ENCODE assay signal across 22 cellular contexts in the genomic region with DNA sequence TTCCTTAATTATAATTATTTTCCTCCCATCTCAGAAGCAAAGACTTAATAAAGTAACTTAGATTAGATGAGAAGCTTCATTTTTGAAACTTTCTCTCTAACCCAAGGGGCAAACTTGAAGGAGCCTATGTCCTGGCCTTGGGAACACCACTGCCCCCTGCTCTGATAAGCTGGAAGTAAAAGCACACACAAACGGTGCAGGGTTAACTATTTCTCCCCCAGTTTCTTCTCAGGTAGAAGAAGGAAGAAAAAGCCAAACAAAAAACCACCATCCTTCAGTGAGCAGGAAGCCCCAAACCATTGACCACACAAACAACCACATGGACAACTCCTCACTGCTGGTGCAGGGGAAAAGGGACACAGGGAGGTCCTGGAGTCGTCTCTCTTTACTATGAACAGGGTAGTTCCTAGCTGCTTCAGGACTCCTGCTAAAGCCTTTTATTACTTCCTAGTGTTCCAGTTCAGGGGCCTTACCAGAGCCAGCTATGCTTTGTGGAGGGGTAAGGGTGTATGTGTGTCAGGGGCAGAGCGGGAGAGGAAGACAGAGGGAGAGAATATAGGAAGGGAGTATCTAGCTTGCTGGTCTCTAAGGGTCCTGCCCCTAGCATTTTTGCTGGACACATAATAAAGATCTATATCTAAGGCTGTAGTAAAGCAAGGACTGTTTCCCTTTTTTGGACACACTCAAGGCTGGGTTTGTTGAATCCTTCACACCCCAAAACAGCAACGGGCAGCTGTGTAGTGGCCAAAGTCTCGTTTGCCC.
DNase-seq lines count a peak whose midpoint lies in the region; ATAC-seq, FAIRE-seq and TF ChIP-seq lines count a peak whose summit lies in the region.
"Had no signal": no experiment of that assay in that cellular context is flagged by ENCODE, and none has a peak within 500 bp of the region (broad histone marks: within the 10 kb centered on the region; RNA-seq: fewer than 3 reads in every experiment).

No MANE protein-coding gene starts in this region.

- ATAC-seq in WTC11: peak; percentile 38; the same call in 1 of the 2 replicates
- ATAC-seq: activated naive CD4-positive, alpha-beta T cell treated with anti-CD3 and anti-CD28 coated beads, Interleukin-2, amount 50 U/mL, for 72 hours; SK-N-SH treated with all-trans-retinoic acid at 6 μM for 48 hours had no signal

- H3K27me3 Mint-ChIP-seq in WTC11 (ENCODE audit: low read depth): no peaks in the 10 kb centered on the region
- H3K27me3 Mint-ChIP-seq: memory B cell had no signal

- no peak for TF ChIP-seq CTCF in WTC11 (IDR thresholded peaks at IDR 0.05)
- TF ChIP-seq CTCF in liver (IDR thresholded peaks at IDR 0.05; ENCODE audit: low read depth, low read length, missing input control): no peak
- no peak for TF ChIP-seq CTCF in thyroid gland (IDR thresholded peaks at IDR 0.05)
- TF ChIP-seq CTCF in OCI-LY7 (conservative IDR thresholded peaks at IDR 0.05; ENCODE audit: low read length): no peak

- TF ChIP-seq RAD21 in liver (IDR thresholded peaks at IDR 0.05): no peak

- H3K27me3 ChIP-seq in HUES6 (ENCODE audit: control insufficient read depth, insufficient read depth, low read length): no peaks in the 10 kb centered on the region
- no peaks in the 10 kb centered on the region for H3K27me3 ChIP-seq in liver (ENCODE audit: control insufficient read depth in 4 of 4, insufficient read depth in 4 of 4, low read length in 3 of 4)
- no peaks in the 10 kb centered on the region for H3K27me3 ChIP-seq in small intestine (ENCODE audit: control insufficient read depth in 2 of 2, insufficient read depth in 2 of 2, low read length in 2 of 2)
- H3K27me3 ChIP-seq in thyroid gland: no peaks in the 10 kb centered on the region
- H3K27me3 ChIP-seq: BE2C, brain microvascular endothelial cell, esophagus muscularis mucosa had no signal

- WGBS in liver: 37% methylated on average over 5 of the region's 5 CpGs
- WGBS in small intestine, 3 donors: 12 to 37% (median 26%) methylated on average over 5 of the region's 5 CpGs
- 45 to 65% methylated on average over 5 of the region's 5 CpGs for WGBS in thyroid gland, 2 donors

- H3K36me3 Mint-ChIP-seq in WTC11: no peaks in the 10 kb centered on the region
- H3K36me3 Mint-ChIP-seq: memory B cell had no signal

- intact Hi-C loops in thyroid gland (cut with DNase I): no loop called here
- intact Hi-C loops in OCI-LY7 (cut with micrococcal nuclease; ENCODE audit: unreplicated experiment): no loop called here

- H3K4me3 ChIP-seq in HUES6 (ENCODE audit: low read depth, low read length) (no peak overlapping the region), liver (ENCODE audit: low read depth in 1 of 3, low read length in 3 of 3) (no peak overlapping the region), small intestine (ENCODE audit: low read depth in 1 of 2, low read length in 2 of 2) (no peak overlapping the region), thyroid gland (replicated peaks in 1 of 3) (no peak overlapping the region), OCI-LY7 (ENCODE audit: low read depth, low read length, poor library complexity, severe bottlenecking) (no peak overlapping the region)
- H3K4me3 ChIP-seq: esophagus muscularis mucosa had no signal

- H3K79me2 ChIP-seq in OCI-LY7 (ENCODE audit: insufficient read depth, low read depth, low read length): no peaks in the 10 kb centered on the region

- no peak overlapping the region for H2AFZ ChIP-seq in OCI-LY7 (ENCODE audit: low read length)

- no peak overlapping the region for H3K4me3 Mint-ChIP-seq in WTC11
- H3K4me3 Mint-ChIP-seq: activated T-cell treated with anti-CD3 and anti-CD28 coated beads, Interleukin-2, amount 50 U/mL, for 24 hours; memory B cell had no signal

- BruUV-seq in OCI-LY7 (replicated peaks; lab: Mats Ljungman, UMichigan): no TSS peak

- H4K20me1 ChIP-seq in OCI-LY7 (ENCODE audit: insufficient read depth, low read length): no peaks in the 10 kb centered on the region

- H3K4me1 Mint-ChIP-seq in WTC11: peaks cover 69% of the 10 kb centered on the region

- POLR2A ChIA-PET in WTC11 (lab: Charles Lee) (no interaction called here), OCI-LY7 (lab: Charles Lee) (no interaction called here)

- no peak for TF ChIP-seq POLR2A in thyroid gland (IDR thresholded peaks at IDR 0.05)

- H3K27ac ChIP-seq in HUES6 (ENCODE audit: low read depth, low read length) (no peak overlapping the region), liver (ENCODE audit: low read depth in 1 of 2, low read length in 2 of 2) (peak overlapping the region; percentile 19 to 56), small intestine (ENCODE audit: low read depth in 1 of 2, low read length in 1 of 2) (peak overlapping the region; percentile 87 to 92), thyroid gland (no peak overlapping the region), OCI-LY7 (ENCODE audit: low read depth, low read length, poor library complexity, severe bottlenecking) (no peak overlapping the region)
- H3K27ac ChIP-seq: brain microvascular endothelial cell, esophagus muscularis mucosa had no signal

- no peaks in the 10 kb centered on the region for H3K9me3 Mint-ChIP-seq in WTC11
- H3K9me3 Mint-ChIP-seq: activated naive CD4-positive, alpha-beta T cell treated with anti-CD3 and anti-CD28 coated beads, Interleukin-2, amount 50 U/mL, for 72 hours; activated T-cell treated with anti-CD3 and anti-CD28 coated beads, Interleukin-2, amount 50 U/mL, for 24 hours; memory B cell had no signal

- no peaks in the 10 kb centered on the region for H3K9me2 ChIP-seq in OCI-LY7 (ENCODE audit: insufficient read depth, low read length)

- DNase-seq in WTC11 (ENCODE audit: low spot score): no peak
- peak; percentile 29 for DNase-seq in small intestine
- DNase-seq in thyroid gland: no peak
- DNase-seq in OCI-LY7 (ENCODE audit: low spot score): no peak
- no peak for DNase-seq in NCI-H1930 (lab: John Stamatoyannopoulos, UW)
- DNase-seq: activated CD4-positive, alpha-beta T cell treated with anti-CD3 and anti-CD28 coated beads, Interleukin-2, amount 50 U/mL, for 48 hours; activated T-cell treated with anti-CD3 and anti-CD28 coated beads, Interleukin-2, amount 50 U/mL, for 24 hours; BE2C; brain microvascular endothelial cell; GOT3; NCI-H2171 treated with DMSO at 0.1 percent for 48 hours; NCI-H82; stimulated activated CD4-positive, alpha-beta T cell treated with anti-CD3 and anti-CD28 coated beads, Interleukin-4, amount 100 ng/mL, for 24 hours had no signal

- H3K4me2 ChIP-seq in OCI-LY7 (ENCODE audit: low read length): no peak overlapping the region

- CTCF ChIA-PET in WTC11 (lab: Charles Lee) (interaction anchor here (0.7 to 3.5 kb wide), 10 partner anchors 9 to 168 kb away, joined by 3 to 17 read pairs (median 4); no protein-coding TSS in a partner anchor), OCI-LY7 (lab: Charles Lee; ENCODE audit: unreplicated experiment) (no interaction called here)

- H3K9me3 ChIP-seq in HUES6 (ENCODE audit: control insufficient read depth, insufficient read depth, low read depth, low read length) (no peaks in the 10 kb centered on the region), liver (ENCODE audit: control insufficient read depth in 4 of 4, low read length in 3 of 4) (no peaks in the 10 kb centered on the region), small intestine (ENCODE audit: control insufficient read depth, low read depth) (no peaks in the 10 kb centered on the region), thyroid gland (no peaks in the 10 kb centered on the region), OCI-LY7 (ENCODE audit: low read length) (no peaks in the 10 kb centered on the region)
- H3K9me3 ChIP-seq: BE2C, esophagus muscularis mucosa had no signal

- FAIRE-seq in small intestine (lab: Jason Lieb, UNC): no peak
- FAIRE-seq: D721Med, RCC 7860, TTC549 had no signal

- H3K27ac Mint-ChIP-seq in WTC11: peak overlapping the region; percentile 21; the same call in 1 of the 2 replicates
- H3K27ac Mint-ChIP-seq: activated naive CD4-positive, alpha-beta T cell treated with anti-CD3 and anti-CD28 coated beads, Interleukin-2, amount 50 U/mL, for 72 hours; activated T-cell treated with anti-CD3 and anti-CD28 coated beads, Interleukin-2, amount 50 U/mL, for 24 hours; memory B cell had no signal

- H3K4me1 ChIP-seq in HUES6 (ENCODE audit: control insufficient read depth, insufficient read depth, low read length): peaks cover 52% of the 10 kb centered on the region
- H3K4me1 ChIP-seq in liver (ENCODE audit: control insufficient read depth in 4 of 4, insufficient read depth in 4 of 4, low read length in 3 of 4): peaks cover 19 to 50% (median 39%) of the 10 kb centered on the region in 4 donors
- H3K4me1 ChIP-seq in small intestine (ENCODE audit: control insufficient read depth in 2 of 2, insufficient read depth in 1 of 2, low read depth in 1 of 2, low read length in 1 of 2): peaks cover 2 to 7% of the 10 kb centered on the region in 2 donors
- peaks cover 0 to 6% of the 10 kb centered on the region in 2 donors for H3K4me1 ChIP-seq in thyroid gland
- H3K4me1 ChIP-seq in OCI-LY7 (ENCODE audit: insufficient read depth, low read length, poor library complexity, severe bottlenecking): no peaks in the 10 kb centered on the region
- H3K4me1 ChIP-seq: esophagus muscularis mucosa had no signal

- H3K9ac ChIP-seq in HUES6 (ENCODE audit: low read length) (peak overlapping the region; percentile 12), liver (ENCODE audit: low read depth in 1 of 2, low read length in 2 of 2) (no peak overlapping the region)

- H3K36me3 ChIP-seq in HUES6 (ENCODE audit: control insufficient read depth, insufficient read depth, low read length) (no peaks in the 10 kb centered on the region), liver (ENCODE audit: control insufficient read depth in 4 of 4, insufficient read depth in 3 of 4, low read depth in 1 of 4, low read length in 3 of 4) (peaks cover 0 to 5% (median 2%) of the 10 kb centered on the region in 4 donors), small intestine (ENCODE audit: control insufficient read depth in 2 of 2, insufficient read depth in 2 of 2, low read length in 2 of 2) (no peaks in the 10 kb centered on the region), thyroid gland (no peaks in the 10 kb centered on the region), OCI-LY7 (ENCODE audit: insufficient read depth, low read length) (no peaks in the 10 kb centered on the region)
- H3K36me3 ChIP-seq: brain microvascular endothelial cell had no signal

TF ChIP-seq in WTC11, 78 proteins besides CTCF, POLR2A, EP300 and RAD21 (continues in another document):
- TF ChIP-seq NFE2L1 (CRISPR knock-in tag; IDR thresholded peaks at IDR 0.05) (no peak), MXD4 (CRISPR knock-in tag; IDR thresholded peaks at IDR 0.05; ENCODE audit: borderline replicate concordance) (no peak), RORB (CRISPR knock-in tag; IDR thresholded peaks at IDR 0.05) (no peak)

TF ChIP-seq in liver, 16 proteins besides CTCF, POLR2A, EP300 and RAD21 (continues in another document):
- TF ChIP-seq TAF1 (conservative IDR thresholded peaks at IDR 0.05) (no peak), NR2F2 (IDR thresholded peaks at IDR 0.05) (no peak), RXRA (IDR thresholded peaks at IDR 0.05) (no peak), GABPA (IDR thresholded peaks at IDR 0.05 in 1 of 2, conservative IDR thresholded peaks at IDR 0.05 in 1 of 2) (no peak), FOXA2 (IDR thresholded peaks at IDR 0.05) (no peak), YY1 (IDR thresholded peaks at IDR 0.05) (no peak), HNF4G (IDR thresholded peaks at IDR 0.05) (no peak)

Comparison
In these comparisons a context has a peak if more than half of its experiments do, and no peak if none do; other contexts are left out.
1. H3K27ac ChIP-seq: peak in liver (2 of 2) and small intestine (2 of 2); none in HUES6 (single experiment), thyroid gland (0 of 3) and OCI-LY7 (single experiment).